In the genomic region with DNA sequence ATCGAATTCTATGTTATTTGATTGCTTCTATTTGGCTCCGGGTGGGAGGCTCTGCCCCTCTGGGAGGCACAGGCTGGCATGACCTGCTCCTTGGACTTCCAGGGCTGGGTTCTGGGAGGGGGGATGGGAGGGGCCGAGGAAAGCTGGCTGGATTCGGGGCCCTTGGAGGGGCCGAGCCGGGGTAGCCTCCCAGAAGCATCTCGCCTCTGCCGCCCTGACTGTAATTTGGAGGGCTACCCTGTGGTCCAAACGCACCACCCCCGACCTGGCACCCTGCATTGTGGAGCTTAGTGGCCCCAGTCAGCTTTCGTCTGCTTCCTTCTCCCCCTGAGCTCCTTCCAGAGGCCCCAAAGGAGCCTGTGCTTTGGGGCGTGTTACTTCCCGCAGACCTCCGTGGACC, we compare ENCODE assay signal across 16 cellular contexts.
"Had no signal": no experiment of that assay in that cellular context is flagged by ENCODE, and none has a peak within 500 bp of the region (broad histone marks: within the 10 kb centered on the region; RNA-seq: fewer than 3 reads in every experiment).

No MANE protein-coding gene starts in this region.

- H3K4me3 ChIP-seq: heart left ventricle, left lung, lung, spleen, thyroid gland had no signal

- DNase-seq: dermis blood vessel endothelial cell; foreskin melanocyte; hippocampal formation; left lung; mesenchymal stem cell; naive B cell; spleen; stimulated activated CD4-positive, alpha-beta T cell treated with anti-CD3 and anti-CD28 coated beads, Interleukin-15, amount 100 ng/mL, for 24 hours; stimulated activated CD4-positive, alpha-beta T cell treated with anti-CD3 and anti-CD28 coated beads, Interleukin-1b, Interleukin-23, amount 100 ng/mL, for 48 hours; stimulated activated CD4-positive, alpha-beta T cell treated with anti-CD3 and anti-CD28 coated beads, Interleukin-4, amount 100 ng/mL, for 24 hours; stimulated activated naive B cell treated with anti-CD40 and anti-IgM and Interleukin-4, amounts not matched to agents 10 μg/mL and 1 μg/mL and 100 μg/mL, for 72 hours; stimulated activated naive CD8-positive, alpha-beta T cell treated with anti-CD3 and anti-CD28 coated beads, Interleukin-15, amount 100 ng/mL, for 72 hours; thyroid gland had no signal

- H3K27ac ChIP-seq: thyroid gland had no signal

- H3K9me3 ChIP-seq: heart left ventricle, left lung, spleen, thyroid gland had no signal

- ATAC-seq: heart left ventricle; left lung; sciatic nerve; stimulated activated naive B cell treated with anti-CD40 and anti-IgM and Interleukin-4, amounts not matched to agents 10 μg/mL and 1 μg/mL and 100 μg/mL, for 72 hours; stimulated activated naive CD8-positive, alpha-beta T cell treated with anti-CD3 and anti-CD28 coated beads, Interleukin-15, amount 100 ng/mL, for 72 hours had no signal

- H3K4me1 ChIP-seq: heart left ventricle, left lung, thyroid gland had no signal

- H3K27me3 ChIP-seq: heart left ventricle, left lung, spleen, thyroid gland had no signal
